Comparison of ENCODE assay signal across 1 cellular context in genomic region chr12:93060071-93060665, GRCh38.
TF ChIP-seq lines count a peak whose summit lies in the region.

No MANE protein-coding gene starts in this region.

TF ChIP-seq in GM12878, 131 proteins besides CTCF, POLR2A, EP300 and RAD21 (continued from another document and continues in another):
- TF ChIP-seq ZBTB4 (CRISPR knock-in tag; IDR thresholded peaks at IDR 0.05): no peak
- TF ChIP-seq NFIC (IDR thresholded peaks at IDR 0.05; ENCODE audit: low read depth, low read length): peak; percentile 90
- no peak for TF ChIP-seq CHD4 (IDR thresholded peaks at IDR 0.05)
- TF ChIP-seq ZNF687 (IDR thresholded peaks at IDR 0.05): no peak
- no peak for TF ChIP-seq KLF5 (IDR thresholded peaks at IDR 0.05; ENCODE audit: partially characterized antibody)
- peak in 1 of 2 experiments; percentile 6; a peak in 1 of 4 replicates for TF ChIP-seq BHLHE40 (IDR thresholded peaks at IDR 0.05; ENCODE audit: borderline replicate concordance in 1 of 2, low read depth in 2 of 2, low read length in 1 of 2)
- TF ChIP-seq JUND (IDR thresholded peaks at IDR 0.05; ENCODE audit: low read depth, low read length): no peak
- no peak for TF ChIP-seq SP1 (IDR thresholded peaks at IDR 0.05; ENCODE audit: low read depth, low read length)
- TF ChIP-seq BMI1 (IDR thresholded peaks at IDR 0.05; ENCODE audit: borderline replicate concordance): no peak
- peak; percentile 64 for TF ChIP-seq JUNB (IDR thresholded peaks at IDR 0.05)
- peak; percentile 70 to 75; a peak in 3 of 4 replicates for TF ChIP-seq IKZF2 (IDR thresholded peaks at IDR 0.05)
- TF ChIP-seq CEBPZ (IDR thresholded peaks at IDR 0.05; ENCODE audit: low read depth, low read length): no peak
- TF ChIP-seq ZSCAN29 (IDR thresholded peaks at IDR 0.05): no peak
- no peak for TF ChIP-seq RAD51 (IDR thresholded peaks at IDR 0.05)
- TF ChIP-seq POU2F2 (IDR thresholded peaks at IDR 0.05; ENCODE audit: borderline replicate concordance, low read depth, low read length): no peak; the same call in 2 of the 3 replicates
- TF ChIP-seq SKIL (IDR thresholded peaks at IDR 0.05; ENCODE audit: low read depth, poor library complexity, severe bottlenecking): peak; percentile 66
- TF ChIP-seq E2F8 (IDR thresholded peaks at IDR 0.05; ENCODE audit: low read depth, partially characterized antibody): no peak
- TF ChIP-seq HDAC2 (IDR thresholded peaks at IDR 0.05): no peak
- TF ChIP-seq LARP7 (IDR thresholded peaks at IDR 0.05): no peak
- peak; percentile 47; the same call in 1 of the 2 replicates for TF ChIP-seq IKZF1 (conservative IDR thresholded peaks at IDR 0.05)
- 0 out of 2 replicates have a peak, but pooled peaks have one; percentile 20 for TF ChIP-seq MEF2A (IDR thresholded peaks at IDR 0.05; ENCODE audit: insufficient read depth, low read depth, low read length)
- TF ChIP-seq RB1 (IDR thresholded peaks at IDR 0.05; ENCODE audit: borderline replicate concordance): no peak
- TF ChIP-seq FOXM1 (IDR thresholded peaks at IDR 0.05; ENCODE audit: low read depth, low read length): peak; percentile 66
- TF ChIP-seq E2F4 (IDR thresholded peaks at IDR 0.05; ENCODE audit: low read depth, low read length): no peak
- 0 out of 2 replicates have a peak, but pooled peaks have one; percentile 22 for TF ChIP-seq BCL11A (IDR thresholded peaks at IDR 0.05; ENCODE audit: low read depth, low read length)
- peak; percentile 43; the same call in 1 of the 2 replicates for TF ChIP-seq SMARCA5 (IDR thresholded peaks at IDR 0.05)
- no peak for TF ChIP-seq ZNF592 (IDR thresholded peaks at IDR 0.05)
- TF ChIP-seq RELB (IDR thresholded peaks at IDR 0.05; ENCODE audit: low read depth): peak; percentile 54; the same call in 1 of the 2 replicates
- TF ChIP-seq MTA3 (IDR thresholded peaks at IDR 0.05; ENCODE audit: borderline replicate concordance, low read length): peak; percentile 57; the same call in 1 of the 2 replicates
